ENCODE assay signal across 8 cellular contexts in the genomic region with DNA sequence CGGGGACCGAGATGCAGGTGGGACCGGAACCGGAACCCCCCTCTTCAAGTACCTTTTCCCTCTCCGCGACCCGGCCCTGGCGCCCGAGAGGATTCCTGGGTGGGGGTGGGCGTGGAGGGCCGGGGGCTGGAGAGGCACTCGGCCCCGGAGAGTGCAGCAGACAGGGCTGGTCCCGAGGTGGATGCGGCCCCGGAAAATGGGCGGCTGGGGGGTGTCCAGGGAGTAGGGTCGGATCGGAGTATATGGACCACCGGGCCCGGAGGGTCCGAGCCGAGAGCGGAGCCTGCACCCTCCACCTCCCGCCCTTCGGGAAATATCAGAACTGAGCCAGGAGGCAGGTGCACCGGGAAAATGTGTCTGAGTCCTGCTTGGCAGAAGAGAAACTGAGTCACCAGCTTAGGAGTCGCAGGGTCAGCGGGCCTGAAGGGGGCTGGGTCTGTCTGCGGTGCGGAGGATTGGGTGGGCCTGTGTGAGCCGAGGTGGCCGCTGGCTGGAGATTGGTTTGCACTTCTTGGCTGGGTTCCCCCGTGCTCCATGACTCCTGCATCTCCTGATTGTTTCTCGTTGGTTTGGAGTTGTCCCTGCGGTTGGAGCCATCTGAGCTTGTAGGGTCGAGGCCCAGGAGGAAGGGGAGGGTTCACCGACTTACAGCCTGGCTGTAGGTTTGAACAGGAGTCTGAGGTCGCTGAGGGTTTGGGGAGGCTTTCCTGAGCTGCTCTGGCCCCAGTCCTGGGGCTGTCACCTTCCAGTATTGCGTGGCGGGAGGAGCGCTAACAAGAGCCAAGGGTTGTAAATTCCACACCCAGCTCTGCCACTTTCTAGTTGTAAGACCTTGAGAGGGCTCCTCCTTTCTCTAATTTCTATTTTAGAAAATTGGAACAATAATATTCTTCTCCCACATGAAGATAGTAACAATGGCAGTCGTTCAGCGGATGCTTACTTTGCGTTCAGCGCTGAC. TPM values are rescaled to one million over a fixed set of nuclear protein-coding genes. Genes with fewer than 3 reads are reported as not detected.
DNase-seq lines count a peak whose midpoint lies in the region; TF ChIP-seq lines count a peak whose summit lies in the region.

No MANE protein-coding gene starts in this region.

- peaks cover 0 to 31% of the 10 kb centered on the region in 2 donors for H3K4me1 ChIP-seq in right atrium auricular region

- H3K9me3 Mint-ChIP-seq in activated naive CD8-positive, alpha-beta T cell (ENCODE audit: low read depth), result no peaks in the 10 kb centered on the region

- TF ChIP-seq CTCF in BJ (IDR thresholded peaks at IDR 0.05; ENCODE audit: insufficient read depth, low read depth, low read length) (no peak), HFF-Myc (IDR thresholded peaks at IDR 0.05; ENCODE audit: low read depth, low read length, missing control alignments) (no peak), right atrium auricular region (IDR thresholded peaks at IDR 0.05) (no peak), GM10266 (IDR thresholded peaks at IDR 0.05; ENCODE audit: control insufficient read depth, insufficient read depth, low read depth, missing control alignments) (no peak)

- H3K27me3 ChIP-seq in BJ (ENCODE audit: control insufficient read depth, insufficient read depth, low read length) (no peaks in the 10 kb centered on the region), right atrium auricular region (no peaks in the 10 kb centered on the region)

- H3K27me3 Mint-ChIP-seq in activated naive CD8-positive, alpha-beta T cell, result no peaks in the 10 kb centered on the region

- peak overlapping the region; percentile 98 for H3K4me3 Mint-ChIP-seq in activated naive CD8-positive, alpha-beta T cell

- H3K36me3 ChIP-seq in BJ (ENCODE audit: control insufficient read depth, insufficient read depth, low read length) (peaks cover 9% of the 10 kb centered on the region), right atrium auricular region (peaks cover 26% of the 10 kb centered on the region)

- peaks cover 18% of the 10 kb centered on the region for H3K4me1 Mint-ChIP-seq in activated naive CD8-positive, alpha-beta T cell (ENCODE audit: low read depth)

- POLR2A ChIA-PET in BJ (lab: Charles Lee), result interaction anchor here (0.8 kb wide), 1 partner anchor 18 kb away, joined by 9 read pairs; the partner anchor contains the start of gene TUFM

- H3K36me3 Mint-ChIP-seq in activated naive CD8-positive, alpha-beta T cell, result no peaks in the 10 kb centered on the region

- H3K27ac ChIP-seq in right atrium auricular region, result peak overlapping the region; percentile 95 to 98

- peak overlapping the region; percentile 95 for H3K4me3 ChIP-seq in BJ (ENCODE audit: low read depth, low read length)
- peak overlapping the region; percentile 88 for H3K4me3 ChIP-seq in HFF-Myc (replicated peaks; ENCODE audit: low read depth, low read length)
- peak overlapping the region; percentile 88 to 97 for H3K4me3 ChIP-seq in right atrium auricular region
- peak overlapping the region; percentile 77 for H3K4me3 ChIP-seq in skeletal muscle cell (ENCODE audit: low read depth, low read length)

- DNase-seq in BJ (ENCODE audit: low read depth) (no peak), HFF-Myc (ENCODE audit: extremely low read depth, low read depth) (no peak), right atrium auricular region (ENCODE audit: low spot score) (no peak), skeletal muscle cell (ENCODE audit: low read depth) (no peak), mesenteric fat pad (ENCODE audit: low spot score) (no peak), NCI-H345 (lab: John Stamatoyannopoulos, UW) (no peak), GM10266 (ENCODE audit: extremely low spot score) (no peak)

- CTCF ChIA-PET in BJ (lab: Yijun Ruan, JAX), result interaction anchor here (0.8 to 2.2 kb wide), 8 partner anchors 10 to 87 kb away, joined by 3 to 14 read pairs (median 4); partner anchors contain the start of genes NFATC2IP and TUFM

- no peaks in the 10 kb centered on the region for H3K9me3 ChIP-seq in right atrium auricular region

- peak overlapping the region; percentile 99 for H3K27ac Mint-ChIP-seq in activated naive CD8-positive, alpha-beta T cell

RNA-seq across cellular contexts. Expression of gene SH2B1, which starts 0.6 kb away (rescaled TPM):
- 14.6 and 24.7 TPM in 2 replicates for polyA plus RNA-seq in BJ (2011; rRNA removed)
- polyA minus RNA-seq in BJ (2011; rRNA and poly(A)+ RNA removed), result 21.4 and 21.8 TPM in 2 replicates
- total RNA-seq in right atrium auricular region (10 to 100 TPM; 31.9 to 36.7 TPM), mesenteric fat pad (32.5 TPM)

RNA-seq across cellular contexts. Expression of gene ATP2A1, which starts 14.1 kb away (rescaled TPM):
- polyA plus RNA-seq in BJ (2011; rRNA removed), result 0.38 and 0.44 TPM in 2 replicates
- 0.10 and 0.62 TPM in 2 replicates for polyA minus RNA-seq in BJ (2011; rRNA and poly(A)+ RNA removed)
- total RNA-seq in right atrium auricular region, result under 1 TPM in 1 of 2 donors, not detected in 1; 0.26 TPM
- total RNA-seq in mesenteric fat pad, result 0.48 TPM

RNA-seq across cellular contexts. Expression of gene TUFM, which starts 18.1 kb away (rescaled TPM):
- 77.2 and 118 TPM in 2 replicates for polyA plus RNA-seq in BJ (2011; rRNA removed)
- 34.4 and 40.9 TPM in 2 replicates for polyA minus RNA-seq in BJ (2011; rRNA and poly(A)+ RNA removed)
- total RNA-seq in right atrium auricular region (100 to 1,000 TPM; 122 to 165 TPM), mesenteric fat pad (113 TPM)

RNA-seq across cellular contexts. Expression of gene ATXN2L, which starts 41.4 kb away (rescaled TPM):
- polyA plus RNA-seq in BJ (2011; rRNA removed), result 17.8 and 19.9 TPM in 2 replicates
- polyA minus RNA-seq in BJ (2011; rRNA and poly(A)+ RNA removed), result 22.4 and 39.7 TPM in 2 replicates
- total RNA-seq in right atrium auricular region (10 to 100 TPM; 26.0 to 55.1 TPM), mesenteric fat pad (106 TPM)
